In the genomic region with DNA sequence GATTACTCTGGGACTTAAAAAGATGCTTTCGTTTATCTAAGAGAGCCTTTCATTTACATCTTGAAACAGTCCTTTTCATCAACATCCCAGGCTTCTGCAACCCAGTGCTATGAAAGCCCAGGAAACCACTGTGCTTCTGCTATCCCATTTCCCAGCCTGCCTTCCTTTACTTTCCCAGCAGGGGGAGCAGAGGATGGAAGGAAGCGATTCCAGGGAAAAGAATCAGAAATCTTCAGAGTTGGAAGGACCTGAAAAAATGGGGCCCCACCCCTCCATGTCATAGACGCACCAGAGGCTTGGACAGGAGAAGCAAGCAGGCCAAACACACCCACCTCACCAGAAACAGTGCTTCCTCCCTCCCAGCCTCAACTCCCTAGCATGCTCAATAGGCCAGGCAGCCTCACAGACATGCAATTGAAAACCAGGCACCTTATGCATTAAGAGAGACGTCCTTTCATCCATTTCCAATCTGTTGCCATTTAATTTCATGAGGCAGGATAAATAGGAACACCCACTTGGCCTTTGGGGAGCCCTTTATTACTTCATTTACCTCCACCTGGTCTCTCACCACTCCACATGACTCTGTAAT, we compare ENCODE assay signal across 9 cellular contexts.
DNase-seq lines count a peak whose midpoint lies in the region; ATAC-seq and TF ChIP-seq lines count a peak whose summit lies in the region.
"Had no signal": no experiment of that assay in that cellular context is flagged by ENCODE, and none has a peak within 500 bp of the region (broad histone marks: within the 10 kb centered on the region; RNA-seq: fewer than 3 reads in every experiment).

No MANE protein-coding gene starts in this region.

- H3K27me3 ChIP-seq in DND-41 (ENCODE audit: insufficient read depth, low read length, poor library complexity): no peaks in the 10 kb centered on the region
- H3K27me3 ChIP-seq in CD8-positive, alpha-beta memory T cell (ENCODE audit: insufficient read depth, low read length, poor library complexity, severe bottlenecking): no peaks in the 10 kb centered on the region

- H3K4me3 Mint-ChIP-seq in endothelial cell (ENCODE audit: unreplicated experiment): no peak overlapping the region
- no peak overlapping the region for H3K4me3 Mint-ChIP-seq in CD8-positive, alpha-beta memory T cell
- H3K4me3 Mint-ChIP-seq: naive B cell had no signal

- no peak overlapping the region for H3K27ac Mint-ChIP-seq in endothelial cell (ENCODE audit: unreplicated experiment)
- H3K27ac Mint-ChIP-seq in CD8-positive, alpha-beta memory T cell: no peak overlapping the region
- H3K27ac Mint-ChIP-seq: naive B cell had no signal

- no peaks in the 10 kb centered on the region for H3K36me3 ChIP-seq in DND-41 (ENCODE audit: insufficient read depth, low read length)
- H3K36me3 ChIP-seq in CD8-positive, alpha-beta memory T cell (ENCODE audit: insufficient read depth, low read length): no peaks in the 10 kb centered on the region

- peaks cover 3% of the 10 kb centered on the region for H3K4me1 Mint-ChIP-seq in endothelial cell (ENCODE audit: unreplicated experiment)
- no peaks in the 10 kb centered on the region for H3K4me1 Mint-ChIP-seq in CD8-positive, alpha-beta memory T cell
- H3K4me1 Mint-ChIP-seq: naive B cell had no signal

- H2AFZ ChIP-seq in DND-41 (ENCODE audit: low read depth, low read length): no peak overlapping the region

- no peak for ATAC-seq in DND-41 (ENCODE audit: insufficient read depth, low read depth)
- ATAC-seq in HG03521 (IDR thresholded peaks at IDR 0.05; ENCODE audit: unreplicated experiment): no peak

- H3K36me3 Mint-ChIP-seq in endothelial cell (ENCODE audit: low read depth, unreplicated experiment): no peaks in the 10 kb centered on the region
- H3K36me3 Mint-ChIP-seq in CD8-positive, alpha-beta memory T cell: no peaks in the 10 kb centered on the region

- H3K27ac ChIP-seq in DND-41 (ENCODE audit: low read length): no peak overlapping the region
- no peak overlapping the region for H3K27ac ChIP-seq in CD8-positive, alpha-beta memory T cell (ENCODE audit: low read depth, low read length)

- POLR2A ChIA-PET in CD8-positive, alpha-beta memory T cell (lab: Charles Lee): no interaction called here

- H3K27me3 Mint-ChIP-seq in endothelial cell (ENCODE audit: unreplicated experiment): no peaks in the 10 kb centered on the region
- H3K27me3 Mint-ChIP-seq in CD8-positive, alpha-beta memory T cell: peaks cover 4 to 12% of the 10 kb centered on the region in 2 donors
- H3K27me3 Mint-ChIP-seq: naive B cell had no signal

- H3K4me1 ChIP-seq in DND-41 (ENCODE audit: insufficient read depth, low read length): no peaks in the 10 kb centered on the region
- no peaks in the 10 kb centered on the region for H3K4me1 ChIP-seq in CD8-positive, alpha-beta memory T cell (ENCODE audit: insufficient read depth, low read length)

- TF ChIP-seq CTCF in DND-41 (IDR thresholded peaks at IDR 0.05; ENCODE audit: borderline replicate concordance, extremely low read depth, low read length, poor library complexity, severe bottlenecking): peak; percentile 22
- peak; percentile 77 for TF ChIP-seq CTCF in endothelial cell (IDR thresholded peaks at IDR 0.05; ENCODE audit: unreplicated experiment)

- no peak overlapping the region for H3K4me2 ChIP-seq in DND-41 (ENCODE audit: insufficient read depth, low read length)

- no peaks in the 10 kb centered on the region for H4K20me1 ChIP-seq in DND-41 (ENCODE audit: insufficient read depth, low read length)

- CTCF ChIA-PET in CD8-positive, alpha-beta memory T cell (lab: Charles Lee): no interaction called here

- peaks cover 4% of the 10 kb centered on the region for H3K9me3 Mint-ChIP-seq in endothelial cell (ENCODE audit: unreplicated experiment)
- H3K9me3 Mint-ChIP-seq in CD8-positive, alpha-beta memory T cell: peaks cover 5 to 22% (median 16%) of the 10 kb centered on the region in 5 donors

- no peak overlapping the region for H3K9ac ChIP-seq in DND-41 (ENCODE audit: low read depth, low read length)

- H3K4me3 ChIP-seq in DND-41 (ENCODE audit: low read depth in 1 of 2, low read length in 2 of 2): no peak overlapping the region
- H3K4me3 ChIP-seq in CD8-positive, alpha-beta memory T cell (ENCODE audit: low read length): no peak overlapping the region

- peaks cover under 1% of the 10 kb centered on the region for H3K9me3 ChIP-seq in DND-41 (ENCODE audit: insufficient read depth, low read length, severe bottlenecking)
- no peaks in the 10 kb centered on the region for H3K9me3 ChIP-seq in CD8-positive, alpha-beta memory T cell (ENCODE audit: low read length)

- DNase-seq in DND-41: no peak
- peak; percentile 9 for DNase-seq in NCI-H460 (ENCODE audit: extremely low read depth, low read depth)
- DNase-seq in endothelial cell (ENCODE audit: low spot score): peak; percentile 66
- DNase-seq in non-pigmented ciliary epithelial cell (ENCODE audit: low read depth): peak; percentile 2
- no peak for DNase-seq in SIG-M5 treated with dmso at 0.1 percent for 504 hours (lab: John Stamatoyannopoulos, UW; ENCODE audit: unreplicated experiment)
- DNase-seq in CD8-positive, alpha-beta memory T cell: no peak
- no peak for DNase-seq in SW480 (ENCODE audit: low spot score)
- DNase-seq: naive B cell had no signal

- H3K79me2 ChIP-seq in DND-41 (ENCODE audit: insufficient read depth, low read length): no peaks in the 10 kb centered on the region

Comparison
In these comparisons a context has a peak if more than half of its experiments do, and no peak if none do; other contexts are left out.
1. DNase-seq: peak in NCI-H460 (single experiment), endothelial cell (single experiment) and non-pigmented ciliary epithelial cell (single experiment); none in DND-41 (single experiment), SIG-M5 treated with dmso at 0.1 percent for 504 hours (single experiment), CD8-positive, alpha-beta memory T cell (0 of 5) and SW480 (single experiment).